In genomic region chr4:73070072-73070385, GRCh38 we compare ENCODE assay signal across 8 cellular contexts. TPM values are rescaled to one million over a fixed set of nuclear protein-coding genes. Genes with fewer than 3 reads are reported as not detected.
DNase-seq lines count a peak whose midpoint lies in the region; ATAC-seq lines count a peak whose summit lies in the region.

No MANE protein-coding gene starts in this region.

- H3K4me3 Mint-ChIP-seq in CD4-positive, alpha-beta memory T cell: peak overlapping the region; percentile 88 to 94 (median 91)
- H3K4me3 Mint-ChIP-seq in activated CD4-positive, alpha-beta memory T cell treated with anti-CD3 and anti-CD28 coated beads, Interleukin-2, amount 10 ng/mL, durations not matched to agents 7 days and 5 days: peak overlapping the region; percentile 83

- peaks cover 25 to 51% (median 36%) of the 10 kb centered on the region in 4 donors for H3K4me1 Mint-ChIP-seq in CD4-positive, alpha-beta memory T cell
- peaks cover 36% of the 10 kb centered on the region for H3K4me1 Mint-ChIP-seq in activated CD4-positive, alpha-beta memory T cell treated with anti-CD3 and anti-CD28 coated beads, Interleukin-2, amount 10 ng/mL, durations not matched to agents 7 days and 5 days

- no peaks in the 10 kb centered on the region for H3K9me3 ChIP-seq in CD4-positive, alpha-beta memory T cell (ENCODE audit: control insufficient read depth in 1 of 2, low read length in 2 of 2)
- H3K9me3 ChIP-seq in stomach smooth muscle (ENCODE audit: control insufficient read depth in 2 of 2, low read length in 2 of 2): no peaks in the 10 kb centered on the region

- H3K4me1 ChIP-seq in CD4-positive, alpha-beta memory T cell (ENCODE audit: insufficient read depth, low read length): peaks cover 27% of the 10 kb centered on the region
- H3K4me1 ChIP-seq in stomach smooth muscle (ENCODE audit: control insufficient read depth, insufficient read depth, low read length): peaks cover 3% of the 10 kb centered on the region

- H3K27ac Mint-ChIP-seq in CD4-positive, alpha-beta memory T cell: peak overlapping the region; percentile 94 to 100 (median 99)
- H3K27ac Mint-ChIP-seq in activated CD4-positive, alpha-beta memory T cell treated with anti-CD3 and anti-CD28 coated beads, Interleukin-2, amount 10 ng/mL, durations not matched to agents 7 days and 5 days: peak overlapping the region; percentile 95

- H3K36me3 ChIP-seq in CD4-positive, alpha-beta memory T cell (ENCODE audit: insufficient read depth, low read length): no peaks in the 10 kb centered on the region
- no peaks in the 10 kb centered on the region for H3K36me3 ChIP-seq in stomach smooth muscle (ENCODE audit: control insufficient read depth in 2 of 2, insufficient read depth in 2 of 2, low read length in 2 of 2)

- peak overlapping the region; percentile 86 to 96 for H3K9ac ChIP-seq in stomach smooth muscle (ENCODE audit: low read length in 2 of 2)

- CTCF ChIA-PET in CD4-positive, alpha-beta memory T cell (lab: Charles Lee; ENCODE audit: partially characterized antibody): interaction anchor here (3.2 kb wide), 1 partner anchor 188 kb away, joined by 24 read pairs; the partner anchor contains the start of gene ANKRD17
- CTCF ChIA-PET in activated CD4-positive, alpha-beta memory T cell treated with anti-CD3 and anti-CD28 coated beads, Interleukin-2, amount 10 ng/mL, durations not matched to agents 7 days and 5 days (lab: Charles Lee): interaction anchor here (0.6 to 2.4 kb wide), 3 partner anchors 16 to 187 kb away, joined by 3 to 8 read pairs (median 3); no protein-coding TSS in a partner anchor

- no peaks in the 10 kb centered on the region for H3K27me3 ChIP-seq in CD4-positive, alpha-beta memory T cell (ENCODE audit: insufficient read depth, low read length)
- H3K27me3 ChIP-seq in stomach smooth muscle (ENCODE audit: control insufficient read depth in 1 of 2, insufficient read depth in 2 of 2, low read length in 2 of 2): no peaks in the 10 kb centered on the region

- DNase-seq in CD4-positive, alpha-beta memory T cell: no peak
- no peak for DNase-seq in activated CD4-positive, alpha-beta memory T cell treated with anti-CD3 and anti-CD28 coated beads, Interleukin-2, amount 10 ng/mL, durations not matched to agents 7 days and 5 days
- DNase-seq in iPS-NIHi7 (ENCODE audit: extremely low spot score) (peak; percentile 14), OCI-M1 (lab: John Stamatoyannopoulos, UW) (no peak), NCI-H2081 treated with DMSO at 0.1 percent for 48 hours (lab: John Stamatoyannopoulos, UW) (no peak)

- ATAC-seq in GM19328 (IDR thresholded peaks at IDR 0.05; ENCODE audit: unreplicated experiment) (peak; percentile 11), HG03432 (IDR thresholded peaks at IDR 0.05; ENCODE audit: unreplicated experiment) (peak; percentile 16)

- H3K27ac ChIP-seq in CD4-positive, alpha-beta memory T cell (ENCODE audit: low read depth, low read length): peak overlapping the region; percentile 97
- peak overlapping the region; percentile 83 for H3K27ac ChIP-seq in stomach smooth muscle (ENCODE audit: low read length)

- peaks cover 4 to 32% of the 10 kb centered on the region in 2 donors for H3K36me3 Mint-ChIP-seq in CD4-positive, alpha-beta memory T cell
- H3K36me3 Mint-ChIP-seq in activated CD4-positive, alpha-beta memory T cell treated with anti-CD3 and anti-CD28 coated beads, Interleukin-2, amount 10 ng/mL, durations not matched to agents 7 days and 5 days (ENCODE audit: low read depth): peaks cover 18% of the 10 kb centered on the region

- intact Hi-C loops in CD4-positive, alpha-beta memory T cell (cut with micrococcal nuclease): no loop called here

- H3K27me3 Mint-ChIP-seq in CD4-positive, alpha-beta memory T cell: no peaks in the 10 kb centered on the region
- H3K27me3 Mint-ChIP-seq in activated CD4-positive, alpha-beta memory T cell treated with anti-CD3 and anti-CD28 coated beads, Interleukin-2, amount 10 ng/mL, durations not matched to agents 7 days and 5 days: no peaks in the 10 kb centered on the region

- peaks cover 0 to 1% (median 0%) of the 10 kb centered on the region in 8 donors for H3K9me3 Mint-ChIP-seq in CD4-positive, alpha-beta memory T cell
- no peaks in the 10 kb centered on the region for H3K9me3 Mint-ChIP-seq in activated CD4-positive, alpha-beta memory T cell treated with anti-CD3 and anti-CD28 coated beads, Interleukin-2, amount 10 ng/mL, durations not matched to agents 7 days and 5 days

- POLR2A ChIA-PET in CD4-positive, alpha-beta memory T cell (lab: Charles Lee; ENCODE audit: partially characterized antibody): interaction anchor here (0.5 to 4.5 kb wide), 11 partner anchors 10 to 196 kb away, joined by 3 to 59 read pairs (median 3); partner anchors contain the start of gene ANKRD17
- POLR2A ChIA-PET in activated CD4-positive, alpha-beta memory T cell treated with anti-CD3 and anti-CD28 coated beads, Interleukin-2, amount 10 ng/mL, durations not matched to agents 7 days and 5 days (lab: Charles Lee): interaction anchor here (0.7 to 8.2 kb wide), 8 partner anchors 8 to 192 kb away, joined by 3 to 108 read pairs (median 6); partner anchors contain the start of gene ANKRD17

- peak overlapping the region; percentile 89 to 93 for H3K4me3 ChIP-seq in CD4-positive, alpha-beta memory T cell (ENCODE audit: low read length in 2 of 2)
- peak overlapping the region; percentile 87 to 91 for H3K4me3 ChIP-seq in stomach smooth muscle (ENCODE audit: low read length in 2 of 2)

RNA-seq across cellular contexts. Expression of gene COX18, which starts 0.5 kb away (rescaled TPM):
- 10 to 100 TPM; 14.4 to 14.6 TPM for total RNA-seq in CD4-positive, alpha-beta memory T cell
- polyA plus RNA-seq in CD4-positive, alpha-beta memory T cell: 1 to 10 TPM; 4.4 to 5.3 TPM
- total RNA-seq in activated CD4-positive, alpha-beta memory T cell treated with anti-CD3 and anti-CD28 coated beads, Interleukin-2, amount 10 ng/mL, durations not matched to agents 7 days and 5 days: 10 to 100 TPM; 14.5 to 14.9 TPM
